10 cellular contexts compared by ENCODE assay signal in the genomic region with DNA sequence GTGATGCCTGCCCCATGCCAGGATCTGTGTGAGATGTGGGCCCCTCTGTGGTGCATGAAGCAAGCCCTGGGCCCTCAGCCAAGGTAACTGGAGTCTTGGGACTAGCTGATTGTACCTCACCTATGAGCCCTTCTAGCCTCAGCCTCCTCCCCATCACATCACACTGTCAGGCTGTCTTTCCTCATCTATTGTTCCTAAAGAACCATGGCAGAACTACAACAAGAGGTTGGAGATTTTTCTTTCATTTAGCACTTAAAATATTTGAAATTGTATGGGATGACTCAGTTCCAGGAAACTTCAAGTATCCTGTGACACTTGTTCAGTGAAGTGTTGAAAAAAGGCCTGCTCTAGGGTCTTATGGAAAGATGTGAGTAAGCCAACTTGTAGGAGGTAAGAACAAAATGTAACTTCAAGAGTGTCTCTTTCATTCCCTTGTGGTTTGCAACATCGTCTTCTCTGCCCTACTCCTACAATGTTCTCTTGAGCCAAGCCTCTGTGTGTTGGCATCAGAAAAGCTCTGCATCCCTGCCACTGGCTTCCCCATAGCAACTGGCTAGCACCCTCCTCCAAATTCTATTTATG. TPM values are rescaled to one million over a fixed set of nuclear protein-coding genes. Genes with fewer than 3 reads are reported as not detected.
DNase-seq lines count a peak whose midpoint lies in the region; TF ChIP-seq lines count a peak whose summit lies in the region.
"Had no signal": no experiment of that assay in that cellular context is flagged by ENCODE, and none has a peak within 500 bp of the region (broad histone marks: within the 10 kb centered on the region; RNA-seq: fewer than 3 reads in every experiment).

No MANE protein-coding gene starts in this region.

- WGBS in spleen, 5 donors = 13 to 67% (median 48%) methylated on average over 1 of the region's 1 CpG

- TF ChIP-seq POLR2A in spleen (IDR thresholded peaks at IDR 0.05) = no peak

- H2AFZ ChIP-seq in PC-9 (no peak overlapping the region), MM.1S (ENCODE audit: low read length) (no peak overlapping the region)

- intact Hi-C loops in PC-9 (cut with micrococcal nuclease; ENCODE audit: unreplicated experiment) = no loop called here
- intact Hi-C loops in spleen (cut with DNase I; ENCODE audit: low total_unique reads) = no loop called here

- H3K9me2 ChIP-seq in PC-9 (ENCODE audit: insufficient read depth) (no peaks in the 10 kb centered on the region), MM.1S (replicated peaks; ENCODE audit: insufficient read depth, low read length) (no peaks in the 10 kb centered on the region)

- no TSS peak for BruUV-seq in PC-9 (replicated peaks; lab: Mats Ljungman, UMichigan)

- CTCF ChIA-PET in PC-9 (lab: Charles Lee) = no interaction called here

- H3K4me1 ChIP-seq in PC-9 (replicated peaks; ENCODE audit: insufficient read depth) (peaks cover 34% of the 10 kb centered on the region), MM.1S (ENCODE audit: low read length) (no peaks in the 10 kb centered on the region), spleen (peaks cover 0 to 3% (median 0%) of the 10 kb centered on the region in 6 donors)
- H3K4me1 ChIP-seq: colonic mucosa had no signal

- peak overlapping the region; percentile 52 for H3K27ac ChIP-seq in PC-9
- H3K27ac ChIP-seq in epithelial cell of prostate = peak overlapping the region; percentile 44
- H3K27ac ChIP-seq in MM.1S (ENCODE audit: low read length) = no peak overlapping the region
- H3K27ac ChIP-seq in spleen = no peak overlapping the region
- H3K27ac ChIP-seq: colonic mucosa had no signal

- H3K4me3 ChIP-seq in PC-9 (no peak overlapping the region), MM.1S (ENCODE audit: low read length) (no peak overlapping the region), spleen (no peak overlapping the region)
- H3K4me3 ChIP-seq: colonic mucosa had no signal

- H3K4me2 ChIP-seq in PC-9 (no peak overlapping the region), MM.1S (ENCODE audit: low read depth, low read length) (no peak overlapping the region)

- POLR2A ChIA-PET in PC-9 (lab: Charles Lee; ENCODE audit: unreplicated experiment) = interaction anchor here (0.5 kb wide), 1 partner anchor 458 kb away, joined by 3 read pairs; no protein-coding TSS in a partner anchor

- H4K20me1 ChIP-seq in PC-9 (ENCODE audit: insufficient read depth) (no peaks in the 10 kb centered on the region), MM.1S (ENCODE audit: insufficient read depth, low read length) (no peaks in the 10 kb centered on the region)

- DNase-seq in GM04503 (ENCODE audit: low read depth) (peak; percentile 64), PC-9 (peak in 1 of 2 experiments; percentile 79), epithelial cell of prostate (ENCODE audit: low read depth, low spot score) (no peak), non-pigmented ciliary epithelial cell (ENCODE audit: low read depth) (peak; percentile 92), MM.1S (no peak), NK-92 (lab: John Stamatoyannopoulos, UW; ENCODE audit: unreplicated experiment) (no peak), spleen (no peak), NCI-H2227 (lab: John Stamatoyannopoulos, UW; ENCODE audit: unreplicated experiment) (no peak)
- DNase-seq: activated CD4-positive, CD25-positive, alpha-beta regulatory T cell; colonic mucosa had no signal

- H3F3A ChIP-seq in PC-9 (ENCODE audit: insufficient read depth, low read depth) = peaks cover 18% of the 10 kb centered on the region
- H3F3A ChIP-seq in MM.1S (ENCODE audit: insufficient read depth, low read length) = no peaks in the 10 kb centered on the region

- H3K9me3 ChIP-seq in PC-9 (ENCODE audit: insufficient read depth, low read depth) (no peaks in the 10 kb centered on the region), MM.1S (replicated peaks; ENCODE audit: insufficient read depth, low read length) (no peaks in the 10 kb centered on the region), spleen (no peaks in the 10 kb centered on the region)
- H3K9me3 ChIP-seq: colonic mucosa had no signal

- no peaks in the 10 kb centered on the region for H3K36me3 ChIP-seq in PC-9 (ENCODE audit: low read depth)
- H3K36me3 ChIP-seq in MM.1S (replicated peaks; ENCODE audit: insufficient read depth, low read length) = no peaks in the 10 kb centered on the region
- no peaks in the 10 kb centered on the region for H3K36me3 ChIP-seq in spleen
- H3K36me3 ChIP-seq: colonic mucosa had no signal

- no peak for TF ChIP-seq CTCF in PC-9 (conservative IDR thresholded peaks at IDR 0.05)
- TF ChIP-seq CTCF in MM.1S (IDR thresholded peaks at IDR 0.05; ENCODE audit: low read length) = no peak
- no peak for TF ChIP-seq CTCF in spleen (IDR thresholded peaks at IDR 0.05 in 8 of 11, conservative IDR thresholded peaks at IDR 0.05 in 3 of 11)

- no peak overlapping the region for H3K9ac ChIP-seq in MM.1S (ENCODE audit: low read length)

- H3K79me2 ChIP-seq in PC-9 (ENCODE audit: low read depth) = no peaks in the 10 kb centered on the region
- H3K79me2 ChIP-seq in MM.1S (ENCODE audit: low read length) = no peaks in the 10 kb centered on the region

- no peaks in the 10 kb centered on the region for H3K27me3 ChIP-seq in PC-9 (ENCODE audit: insufficient read depth, low read depth)
- no peaks in the 10 kb centered on the region for H3K27me3 ChIP-seq in MM.1S (replicated peaks; ENCODE audit: insufficient read depth, low read length)
- no peaks in the 10 kb centered on the region for H3K27me3 ChIP-seq in spleen (replicated peaks in 1 of 7)
- H3K27me3 ChIP-seq: colonic mucosa had no signal

RNA-seq across cellular contexts. Expression of gene TIPARP, which starts 58.7 kb away (rescaled TPM):
- total RNA-seq in PC-9 (2021) (30.3 and 35.0 TPM in 2 replicates), spleen (10 to 100 TPM; 18.9 to 39.8 (median 29.7) TPM)
- polyA plus RNA-seq in spleen = 1 to 10 TPM; 4.5 to 8.2 (median 7.3) TPM

Comparison
In these comparisons a context has a peak if more than half of its experiments do, and no peak if none do; other contexts are left out.
1. DNase-seq: peak in GM04503 (single experiment) and non-pigmented ciliary epithelial cell (single experiment); none in epithelial cell of prostate (single experiment), MM.1S (single experiment), NK-92 (single experiment), spleen (single experiment) and NCI-H2227 (single experiment).
2. H3K27ac ChIP-seq: peak in PC-9 (single experiment) and epithelial cell of prostate (single experiment); none in MM.1S (single experiment) and spleen (0 of 8).